ENCODE assay signal across 8 cellular contexts in genomic region chr15:90561344-90562244, GRCh38. TPM values are rescaled to one million over a fixed set of nuclear protein-coding genes. Genes with fewer than 3 reads are reported as not detected.
DNase-seq lines count a peak whose midpoint lies in the region; ATAC-seq and TF ChIP-seq lines count a peak whose summit lies in the region.

No MANE protein-coding gene starts in this region.

- DNase-seq in AG20443 (ENCODE audit: low spot score), result peak; percentile 50
- DNase-seq in central memory CD8-positive, alpha-beta T cell (ENCODE audit: low spot score in 2 of 2), result no peak
- no peak for DNase-seq in SJCRH30
- no peak for DNase-seq in left colon
- DNase-seq in effector CD4-positive, alpha-beta T cell, result no peak

- peaks cover 69% of the 10 kb centered on the region for H3K4me1 Mint-ChIP-seq in central memory CD8-positive, alpha-beta T cell
- peaks cover 55% of the 10 kb centered on the region for H3K4me1 Mint-ChIP-seq in nephron

- H3K27ac ChIP-seq in KOPT-K1 (ENCODE audit: low read depth, low read length, poor library complexity, severe bottlenecking), result peak overlapping the region; percentile 50
- H3K27ac ChIP-seq in SJCRH30, result no peak overlapping the region

- peak; percentile 38 for ATAC-seq in central memory CD8-positive, alpha-beta T cell (replicated peaks; ENCODE audit: extremely low read depth, poor library complexity, severe bottlenecking)
- no peak for ATAC-seq in HG03045 (IDR thresholded peaks at IDR 0.05; ENCODE audit: unreplicated experiment)
- ATAC-seq in left colon, result no peak

- H3K36me3 ChIP-seq in KOPT-K1 (ENCODE audit: insufficient read depth, low read length) (no peaks in the 10 kb centered on the region), SJCRH30 (no peaks in the 10 kb centered on the region)

- H3K9me3 Mint-ChIP-seq in central memory CD8-positive, alpha-beta T cell, result no peaks in the 10 kb centered on the region
- H3K9me3 Mint-ChIP-seq in nephron, result peaks cover 4% of the 10 kb centered on the region

- H3K27ac Mint-ChIP-seq in central memory CD8-positive, alpha-beta T cell (ENCODE audit: low read depth), result peak overlapping the region; percentile 22
- peak overlapping the region in 2 of 3 experiments; percentile 68 to 88 for H3K27ac Mint-ChIP-seq in nephron

- H3K4me3 ChIP-seq in SJCRH30, result no peak overlapping the region

- intact Hi-C loops in left colon (cut with DNase I, micrococcal nuclease), result no loop called here

- H3K4me1 ChIP-seq in SJCRH30, result no peaks in the 10 kb centered on the region

- no peaks in the 10 kb centered on the region for H3K27me3 ChIP-seq in SJCRH30

- no peaks in the 10 kb centered on the region for H3K9me3 ChIP-seq in KOPT-K1 (ENCODE audit: insufficient read depth, low read length, poor library complexity, severe bottlenecking)
- no peaks in the 10 kb centered on the region for H3K9me3 ChIP-seq in SJCRH30 (replicated peaks)

- H3K4me3 Mint-ChIP-seq in central memory CD8-positive, alpha-beta T cell, result peak overlapping the region; percentile 16
- no peak overlapping the region for H3K4me3 Mint-ChIP-seq in nephron

- no peak for TF ChIP-seq CTCF in nephron (IDR thresholded peaks at IDR 0.05; ENCODE audit: unreplicated experiment in 3 of 3)

- H3K36me3 Mint-ChIP-seq in central memory CD8-positive, alpha-beta T cell (ENCODE audit: insufficient read depth), result peaks cover 8% of the 10 kb centered on the region
- peaks cover 44% of the 10 kb centered on the region for H3K36me3 Mint-ChIP-seq in nephron (ENCODE audit: low read depth)

- H3K27me3 Mint-ChIP-seq in central memory CD8-positive, alpha-beta T cell, result no peaks in the 10 kb centered on the region
- H3K27me3 Mint-ChIP-seq in nephron (ENCODE audit: low read depth), result no peaks in the 10 kb centered on the region

RNA-seq across cellular contexts. Expression of gene CRTC3, which starts 31.9 kb away (rescaled TPM):
- 13.4 and 15.5 TPM in 2 replicates for total RNA-seq in SJCRH30 (2014; rRNA removed; shearing (Covaris generic))
- total RNA-seq in left colon, result 10 to 100 TPM; 23.0 to 23.1 TPM
